In genomic region chr11:89556731-89557130, GRCh38 we compare ENCODE assay signal across 7 cellular contexts.
A peak's percentile ranks its signal among the peaks of the same experiment; 100 is the strongest.
DNase-seq lines count a peak whose midpoint lies in the region; ATAC-seq, FAIRE-seq and TF ChIP-seq lines count a peak whose summit lies in the region.
"Not testable (repeated sequence)": the region's sequence is repeated elsewhere in the genome, so short reads cannot be mapped to it uniquely, and the experiment has no call there.

No MANE protein-coding gene starts in this region.

- peak overlapping the region; percentile 54 for H2BK12ac ChIP-seq in trophoblast cell (ENCODE audit: low read length)

- DNase-seq in AG10803 (ENCODE audit: low read depth) (peak; percentile 54), NCI-H1105 treated with DMSO at 0.1 percent for 48 hours (lab: John Stamatoyannopoulos, UW) (peak; percentile 12), trophoblast cell (peak; percentile 3 to 51)
- DNase-seq in SK-N-MC (ENCODE audit: low read depth, low spot score); suprapubic skin (ENCODE audit: low spot score in 2 of 2): not testable (repeated sequence)

- not testable (repeated sequence) for H2BK5ac ChIP-seq in trophoblast cell (ENCODE audit: low read depth, low read length, poor library complexity)

- not testable (repeated sequence) for H3K9me3 ChIP-seq in SK-N-MC (ENCODE audit: low read depth, low read length); trophoblast cell (ENCODE audit: insufficient read depth, low read depth, low read length); suprapubic skin

- not testable (repeated sequence) for H4K12ac ChIP-seq in trophoblast cell (ENCODE audit: low read depth, low read length)

- H3K79me2 ChIP-seq in trophoblast cell (ENCODE audit: control insufficient read depth, insufficient read depth, low read length, poor library complexity), result not testable (repeated sequence)

- ATAC-seq in esophagus mucosa, result peak; percentile 56

- H3K23ac ChIP-seq in trophoblast cell (ENCODE audit: low read length), result not testable (repeated sequence)

- not testable (repeated sequence) for H3K4me2 ChIP-seq in trophoblast cell (ENCODE audit: low read length)

- no CpG with 5 or more reads among the region's 1 CpG for WGBS in trophoblast cell (ENCODE audit: extremely low coverage, insufficient coverage, insufficient read length)
- WGBS in suprapubic skin, result 25% methylated on average over 1 of the region's 1 CpG

- H3K9ac ChIP-seq in SK-N-MC (ENCODE audit: insufficient read length); trophoblast cell (ENCODE audit: low read length): not testable (repeated sequence)

- not testable (repeated sequence) for H3K27me3 ChIP-seq in trophoblast cell (ENCODE audit: insufficient read depth, low read length); suprapubic skin

- peak; percentile 5 for FAIRE-seq in islet of Langerhans (lab: Jason Lieb, UNC)

- H3K4me1 ChIP-seq in trophoblast cell (ENCODE audit: control insufficient read depth in 1 of 2, insufficient read depth in 2 of 2, low read length in 2 of 2), result not testable (repeated sequence)
- H3K4me1 ChIP-seq in suprapubic skin, result peaks cover 21% of the 10 kb centered on the region

- H3K27ac ChIP-seq in SK-N-MC, result peak overlapping the region; percentile 50; the same call in 1 of the 2 replicates
- peak overlapping the region; percentile 38 for H3K27ac ChIP-seq in trophoblast cell (ENCODE audit: low read depth, low read length)
- peak overlapping the region; percentile 64 for H3K27ac ChIP-seq in suprapubic skin

- not testable (repeated sequence) for H3K36me3 ChIP-seq in SK-N-MC (ENCODE audit: insufficient read depth, low read length); trophoblast cell (ENCODE audit: control insufficient read depth in 1 of 2, insufficient read depth in 2 of 2, low read length in 2 of 2); suprapubic skin

- TF ChIP-seq POLR2A in suprapubic skin (IDR thresholded peaks at IDR 0.05), result not testable (repeated sequence)

- peaks cover 14% of the 10 kb centered on the region for H3K79me1 ChIP-seq in trophoblast cell (ENCODE audit: low read length)

- TF ChIP-seq CTCF in AG10803 (conservative IDR thresholded peaks at IDR 0.05; ENCODE audit: low read length); suprapubic skin (IDR thresholded peaks at IDR 0.05): not testable (repeated sequence)

- not testable (repeated sequence) for H3K4me3 ChIP-seq in AG10803 (ENCODE audit: low read length); trophoblast cell (ENCODE audit: low read depth, low read length); suprapubic skin
- H3K4me3 ChIP-seq in SK-N-MC, result peak overlapping the region; percentile 36; the same call in 1 of the 2 replicates

- TF ChIP-seq EP300 in suprapubic skin (IDR thresholded peaks at IDR 0.05), result not testable (repeated sequence)

- peak overlapping the region; percentile 80 for H2BK120ac ChIP-seq in trophoblast cell (ENCODE audit: insufficient read depth, low read length, poor library complexity)

- H3K14ac ChIP-seq in trophoblast cell (ENCODE audit: low read length), result not testable (repeated sequence)

- H2AFZ ChIP-seq in trophoblast cell (ENCODE audit: insufficient read depth, low read length, poor library complexity), result not testable (repeated sequence)

- H3K4ac ChIP-seq in trophoblast cell (ENCODE audit: low read depth, low read length), result not testable (repeated sequence)

- not testable (repeated sequence) for H3K18ac ChIP-seq in trophoblast cell (ENCODE audit: low read length)

- H4K91ac ChIP-seq in trophoblast cell (ENCODE audit: low read depth, low read length), result peak overlapping the region; percentile 61

- not testable (repeated sequence) for H2AK5ac ChIP-seq in trophoblast cell (ENCODE audit: low read length)

- not testable (repeated sequence) for H4K8ac ChIP-seq in trophoblast cell (ENCODE audit: low read depth, low read length)
